In the genomic region with DNA sequence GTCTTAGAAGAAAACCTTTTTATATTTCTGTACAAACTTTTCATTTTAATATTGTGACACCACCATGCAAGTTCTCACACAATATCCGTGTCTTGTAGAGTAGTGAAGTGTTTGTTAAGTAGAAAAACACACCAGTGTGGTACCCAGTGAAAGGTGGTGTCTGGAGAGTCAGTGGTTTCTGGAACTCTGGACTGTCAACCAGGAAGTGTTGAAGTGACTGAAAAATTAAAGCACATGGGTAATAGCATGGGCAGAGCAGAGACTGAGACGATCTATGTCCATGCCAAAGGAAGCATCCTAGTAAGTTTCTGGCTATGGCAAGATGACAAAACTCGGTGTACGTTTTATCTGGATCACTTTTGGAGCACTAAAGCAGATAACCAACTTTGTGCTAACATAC, we compare ENCODE assay signal across 20 cellular contexts. TPM values are rescaled to one million over a fixed set of nuclear protein-coding genes. Genes with fewer than 3 reads are reported as not detected.
DNase-seq lines count a peak whose midpoint lies in the region; ATAC-seq, FAIRE-seq and TF ChIP-seq lines count a peak whose summit lies in the region.
"Had no signal": no experiment of that assay in that cellular context is flagged by ENCODE, and none has a peak within 500 bp of the region (broad histone marks: within the 10 kb centered on the region; RNA-seq: fewer than 3 reads in every experiment).

No MANE protein-coding gene starts in this region.

- no peaks in the 10 kb centered on the region for H3K27me3 Mint-ChIP-seq in activated CD4-positive, alpha-beta T cell treated with anti-CD3 and anti-CD28 coated beads, Interleukin-2, amount 10 ng/mL, durations not matched to agents 7 days and 5 days
- no peaks in the 10 kb centered on the region for H3K27me3 Mint-ChIP-seq in progenitor cell of endocrine pancreas
- H3K27me3 Mint-ChIP-seq: B cell had no signal

- intact Hi-C loops in K562 (cut with micrococcal nuclease), result no loop called here

- TF ChIP-seq CTCF in K562 (IDR thresholded peaks at IDR 0.05 in 2 of 3, conservative IDR thresholded peaks at IDR 0.05 in 1 of 3; ENCODE audit: insufficient read depth in 2 of 3, low read depth in 1 of 3, low read length in 3 of 3) (no peak), progenitor cell of endocrine pancreas (IDR thresholded peaks at IDR 0.05; ENCODE audit: unreplicated experiment) (no peak), smooth muscle cell (IDR thresholded peaks at IDR 0.05; ENCODE audit: borderline replicate concordance, insufficient read depth, poor library complexity, severe bottlenecking) (no peak)

- in situ Hi-C loops in K562 (cut with MboI), result no loop called here

- POLR2A ChIA-PET in activated CD4-positive, alpha-beta T cell treated with anti-CD3 and anti-CD28 coated beads, Interleukin-2, amount 10 ng/mL, durations not matched to agents 7 days and 5 days (lab: Charles Lee), result no interaction called here
- POLR2A ChIA-PET in K562 (lab: Yijun Ruan, JAX), result interaction anchor here (1.4 kb wide), 1 partner anchor 13 kb away, joined by 3 read pairs; no protein-coding TSS in a partner anchor

- no peaks in the 10 kb centered on the region for H3K9me3 ChIP-seq in K562 (replicated peaks; ENCODE audit: control insufficient read depth, insufficient read depth, low read depth, low read length)
- H3K9me3 ChIP-seq in smooth muscle cell (replicated peaks; ENCODE audit: low read depth), result no peaks in the 10 kb centered on the region
- H3K9me3 ChIP-seq: HAP-1 had no signal

- CTCF ChIA-PET in activated CD4-positive, alpha-beta T cell treated with anti-CD3 and anti-CD28 coated beads, Interleukin-2, amount 10 ng/mL, durations not matched to agents 7 days and 5 days (lab: Charles Lee), result interaction anchor here (0.8 to 1.2 kb wide), 2 partner anchors 15 to 23 kb away, joined by 3 read pairs; partner anchors contain the start of gene RAB9A
- CTCF ChIA-PET in K562 (lab: Yijun Ruan, JAX; ENCODE audit: low intra/inter-chr PET ratio), result no interaction called here

- FAIRE-seq in GM19239 (lab: Jason Lieb, UNC) (peak; percentile 91), K562 (lab: Jason Lieb, UNC) (peak; percentile 56)
- FAIRE-seq: GM18507 had no signal

- no peak overlapping the region for H3K4me3 Mint-ChIP-seq in activated CD4-positive, alpha-beta T cell treated with anti-CD3 and anti-CD28 coated beads, Interleukin-2, amount 10 ng/mL, durations not matched to agents 7 days and 5 days
- H3K4me3 Mint-ChIP-seq in progenitor cell of endocrine pancreas (ENCODE audit: low read depth), result no peak overlapping the region
- H3K4me3 Mint-ChIP-seq: B cell had no signal

- H4K20me1 ChIP-seq in K562 (replicated peaks; ENCODE audit: control insufficient read depth, insufficient read depth, low read length), result no peaks in the 10 kb centered on the region
- H4K20me1 ChIP-seq in smooth muscle cell (ENCODE audit: low read depth), result peaks cover 17% of the 10 kb centered on the region

- H3K36me3 Mint-ChIP-seq in activated CD4-positive, alpha-beta T cell treated with anti-CD3 and anti-CD28 coated beads, Interleukin-2, amount 10 ng/mL, durations not matched to agents 7 days and 5 days (ENCODE audit: low read depth), result peaks cover 32% of the 10 kb centered on the region
- H3K36me3 Mint-ChIP-seq in progenitor cell of endocrine pancreas (ENCODE audit: insufficient read depth), result peaks cover 20% of the 10 kb centered on the region

- H3K4me1 Mint-ChIP-seq in activated CD4-positive, alpha-beta T cell treated with anti-CD3 and anti-CD28 coated beads, Interleukin-2, amount 10 ng/mL, durations not matched to agents 7 days and 5 days, result peaks cover 3% of the 10 kb centered on the region
- no peaks in the 10 kb centered on the region for H3K4me1 Mint-ChIP-seq in progenitor cell of endocrine pancreas (ENCODE audit: low read depth)

- no peak for TF ChIP-seq RAD21 in K562 (CRISPR knock-in tag; conservative IDR thresholded peaks at IDR 0.05 in 1 of 2, IDR thresholded peaks at IDR 0.05 in 1 of 2)

- H3K4me1 ChIP-seq in K562 (replicated peaks in 1 of 2; ENCODE audit: control insufficient read depth in 2 of 2, insufficient read depth in 2 of 2, low read length in 2 of 2) (no peaks in the 10 kb centered on the region), smooth muscle cell (ENCODE audit: low read depth) (no peaks in the 10 kb centered on the region)

- no peak for DNase-seq in activated CD4-positive, alpha-beta T cell treated with anti-CD3 and anti-CD28 coated beads, Interleukin-2, amount 10 ng/mL, durations not matched to agents 7 days and 5 days
- DNase-seq in activated CD4-positive, alpha-beta T cell treated with anti-CD3 and anti-CD28 coated beads, Interleukin-2, amount 50 U/mL, for 1 hour, result no peak
- DNase-seq in GM19239 (ENCODE audit: insufficient read length, low spot score) (no peak), K562 (ENCODE audit: extremely low read depth in 1 of 4, low spot score in 3 of 4) (no peak), progenitor cell of endocrine pancreas (ENCODE audit: low spot score, unreplicated experiment) (no peak), smooth muscle cell (lab: John Stamatoyannopoulos, UW; ENCODE audit: unreplicated experiment) (no peak), SW 1271 (lab: John Stamatoyannopoulos, UW) (no peak)
- DNase-seq: GF-D8, GM23248, NCI-H1436, NCI-H2029, NCI-H526, PC-3, RPMI8226 had no signal

- H3K9ac ChIP-seq in K562 (ENCODE audit: insufficient read depth in 1 of 2, low read depth in 2 of 2, low read length in 2 of 2) (no peak overlapping the region), smooth muscle cell (ENCODE audit: low read depth) (no peak overlapping the region)
- H3K9ac ChIP-seq: GM23248 had no signal

- BruUV-seq in K562 (replicated peaks; lab: Mats Ljungman, UMichigan), result no TSS peak

- H3K27me3 ChIP-seq in K562 (ENCODE audit: control insufficient read depth in 2 of 2, insufficient read depth in 2 of 2, low read length in 2 of 2) (no peaks in the 10 kb centered on the region), smooth muscle cell (ENCODE audit: low read depth) (no peaks in the 10 kb centered on the region)

- H3K79me2 ChIP-seq in K562 (ENCODE audit: control insufficient read depth, insufficient read depth, low read length) (peaks cover 19% of the 10 kb centered on the region; the same call in 2 of the 3 replicates), smooth muscle cell (ENCODE audit: low read depth) (peaks cover 6% of the 10 kb centered on the region)

- ATAC-seq in K562 (peak; percentile 59), GM21576 (IDR thresholded peaks at IDR 0.05; ENCODE audit: unreplicated experiment) (no peak)
- ATAC-seq: PC-3 had no signal

- H2AFZ ChIP-seq in K562 (ENCODE audit: low read depth, low read length), result no peak overlapping the region
- H2AFZ ChIP-seq in smooth muscle cell (ENCODE audit: low read depth), result no peak overlapping the region
- H2AFZ ChIP-seq: GM23248 had no signal

- TF ChIP-seq EP300 in K562 (IDR thresholded peaks at IDR 0.05; ENCODE audit: low read length), result no peak

- peak overlapping the region; percentile 62 for H3K27ac Mint-ChIP-seq in activated CD4-positive, alpha-beta T cell treated with anti-CD3 and anti-CD28 coated beads, Interleukin-2, amount 10 ng/mL, durations not matched to agents 7 days and 5 days
- H3K27ac Mint-ChIP-seq in progenitor cell of endocrine pancreas, result peak overlapping the region; percentile 33
- H3K27ac Mint-ChIP-seq: B cell had no signal

- no peak overlapping the region for H3K27ac ChIP-seq in K562 (ENCODE audit: extremely low read depth, low read depth, low read length)
- H3K27ac ChIP-seq in smooth muscle cell (ENCODE audit: low read depth), result no peak overlapping the region
- H3K27ac ChIP-seq: 22Rv1, GM23248, HL-60 had no signal

- H3K36me3 ChIP-seq in K562 (ENCODE audit: control insufficient read depth, insufficient read depth, low read length) (peaks cover 66% of the 10 kb centered on the region), smooth muscle cell (ENCODE audit: low read depth) (peaks cover 6% of the 10 kb centered on the region)

- no peak overlapping the region for H3K4me2 ChIP-seq in K562 (ENCODE audit: insufficient read depth, low read length)
- no peak overlapping the region for H3K4me2 ChIP-seq in smooth muscle cell

- TF ChIP-seq POLR2A in K562 (conservative IDR thresholded peaks at IDR 0.05), result no peak

- H3K9me1 ChIP-seq in K562 (ENCODE audit: control insufficient read depth, insufficient read depth, low read length), result no peaks in the 10 kb centered on the region

- WGBS in K562 (ENCODE audit: insufficient coverage, low coverage, missing lambda C conversion rate), result 48% methylated on average over 4 of the region's 4 CpGs
- WGBS in smooth muscle cell (ENCODE audit: low lambda C conversion rate), result 70% methylated on average over 4 of the region's 4 CpGs

- H3K9me3 Mint-ChIP-seq in activated CD4-positive, alpha-beta T cell treated with anti-CD3 and anti-CD28 coated beads, Interleukin-2, amount 10 ng/mL, durations not matched to agents 7 days and 5 days, result no peaks in the 10 kb centered on the region
- peaks cover 13% of the 10 kb centered on the region for H3K9me3 Mint-ChIP-seq in progenitor cell of endocrine pancreas (ENCODE audit: low read depth)

- H3K4me3 ChIP-seq in K562 (no peak overlapping the region), smooth muscle cell (no peak overlapping the region)
- H3K4me3 ChIP-seq: GM23248, HAP-1 had no signal

- no peaks in the 10 kb centered on the region for H3F3A ChIP-seq in smooth muscle cell (ENCODE audit: low read depth)

RNA-seq across cellular contexts. Expression of gene RAB9A, which starts 22.2 kb away (rescaled TPM):
- 10 to 100 TPM in 1 of 2 experiments, 1 to 10 TPM in 1; 9.1 to 10.9 TPM for total RNA-seq in activated CD4-positive, alpha-beta T cell treated with anti-CD3 and anti-CD28 coated beads, Interleukin-2, amount 10 ng/mL, durations not matched to agents 7 days and 5 days
- 5.0 and 12.8 TPM in 2 replicates for total RNA-seq in K562 (2011; cell fraction: chromatin; rRNA removed; ENCODE audit: low replicate concordance)
- 2.5 and 5.3 TPM in 2 replicates for total RNA-seq in K562 (2011; cell fraction: nucleolus; rRNA removed)
- 6.5 and 10.2 TPM in 2 replicates for total RNA-seq in K562 (2011; cell fraction: nucleoplasm; rRNA removed)
- 13.5 and 17.3 TPM in 2 replicates for total RNA-seq in K562 (2014; rRNA removed)
- total RNA-seq in K562 (2014; rRNA removed; fragmentation: Illumina TruSeq; extraction: Trizol), result 19.0 and 19.7 TPM in 2 replicates
- 17.7 and 18.4 TPM in 2 replicates for total RNA-seq in K562 (2015; rRNA removed; fragmentation: Illumina TruSeq; extraction: Trizol)
- 17.8 and 18.3 TPM in 2 replicates for total RNA-seq in K562 (2021)
- 13.5 and 16.1 TPM in 2 replicates for polyA plus RNA-seq in K562 (2011; rRNA removed)
- polyA plus RNA-seq in K562 (2011; cell fraction: cytosol; rRNA removed), result 6.9 and 12.9 TPM in 2 replicates
- polyA plus RNA-seq in K562 (2011; cell fraction: nucleus; rRNA removed), result 5.0 and 8.8 TPM in 2 replicates
- 13.8 and 15.4 TPM in 2 replicates for polyA plus RNA-seq in K562 (2012)
- polyA plus RNA-seq in K562 (2014; fragmentation: Illumina TruSeq; extraction: Trizol), result 17.6 and 20.5 TPM in 2 replicates
- 10 to 100 TPM; 14.8 to 15.5 TPM for polyA plus RNA-seq in K562 (2014; fragmentation: Nextera tagmentation; extraction: Ambion mirVana)
- polyA plus RNA-seq in K562 (2014; rRNA removed), result 19.2 and 20.8 TPM in 2 replicates
- polyA minus RNA-seq in K562 (2011; rRNA and poly(A)+ RNA removed), result 12.5 and 18.7 TPM in 2 replicates
- 3.2 and 5.9 TPM in 2 replicates for polyA minus RNA-seq in K562 (2011; cell fraction: cytosol; rRNA and poly(A)+ RNA removed)
- polyA minus RNA-seq in K562 (2011; cell fraction: nucleus; rRNA and poly(A)+ RNA removed), result 2.8 and 3.9 TPM in 2 replicates
- total RNA-seq in progenitor cell of endocrine pancreas, result 17.6 and 20.5 TPM in 2 replicates
- total RNA-seq in smooth muscle cell, result 25.8 and 42.3 TPM in 2 replicates
- polyA plus RNA-seq in smooth muscle cell, result 22.1 and 31.5 TPM in 2 replicates

RNA-seq across cellular contexts. Expression of gene TRAPPC2, which starts 23.3 kb away (rescaled TPM):
- total RNA-seq in activated CD4-positive, alpha-beta T cell treated with anti-CD3 and anti-CD28 coated beads, Interleukin-2, amount 10 ng/mL, durations not matched to agents 7 days and 5 days, result 10 to 100 TPM; 20.2 to 22.2 TPM
- 34.3 and 60.2 TPM in 2 replicates for total RNA-seq in K562 (2011; cell fraction: chromatin; rRNA removed; ENCODE audit: low replicate concordance)
- total RNA-seq in K562 (2011; cell fraction: nucleolus; rRNA removed), result 23.8 and 24.1 TPM in 2 replicates
- 38.8 and 60.5 TPM in 2 replicates for total RNA-seq in K562 (2011; cell fraction: nucleoplasm; rRNA removed)
- total RNA-seq in K562 (2014; rRNA removed) (10.3 and 15.3 TPM in 2 replicates), K562 (2014; rRNA removed; fragmentation: Illumina TruSeq; extraction: Trizol) (26.1 and 31.1 TPM in 2 replicates), K562 (2015; rRNA removed; fragmentation: Illumina TruSeq; extraction: Trizol) (20.0 and 20.6 TPM in 2 replicates), K562 (2021) (15.6 and 18.6 TPM in 2 replicates), progenitor cell of endocrine pancreas (22.6 and 23.4 TPM in 2 replicates), smooth muscle cell (7.6 and 9.5 TPM in 2 replicates)
- polyA plus RNA-seq in K562 (2011; rRNA removed) (20.5 and 21.8 TPM in 2 replicates), K562 (2014; fragmentation: Illumina TruSeq; extraction: Trizol) (13.1 and 13.7 TPM in 2 replicates), K562 (2014; fragmentation: Nextera tagmentation; extraction: Ambion mirVana) (10 to 100 TPM; 18.0 to 30.6 TPM), K562 (2014; rRNA removed) (15.8 and 15.9 TPM in 2 replicates), smooth muscle cell (6.1 and 9.4 TPM in 2 replicates)
- polyA plus RNA-seq in K562 (2011; cell fraction: cytosol; rRNA removed), result 6.1 and 14.6 TPM in 2 replicates
- polyA plus RNA-seq in K562 (2011; cell fraction: nucleus; rRNA removed), result 17.4 and 17.5 TPM in 2 replicates
- 12.5 and 13.6 TPM in 2 replicates for polyA plus RNA-seq in K562 (2012)
- polyA minus RNA-seq in K562 (2011; rRNA and poly(A)+ RNA removed), result 13.3 and 17.2 TPM in 2 replicates
- 13.4 and 14.0 TPM in 2 replicates for polyA minus RNA-seq in K562 (2011; cell fraction: cytosol; rRNA and poly(A)+ RNA removed)
- polyA minus RNA-seq in K562 (2011; cell fraction: nucleus; rRNA and poly(A)+ RNA removed), result 9.6 and 18.8 TPM in 2 replicates

RNA-seq across cellular contexts. Expression of gene OFD1, which starts 23.4 kb away (rescaled TPM):
- 10 to 100 TPM; 32.5 to 35.0 TPM for total RNA-seq in activated CD4-positive, alpha-beta T cell treated with anti-CD3 and anti-CD28 coated beads, Interleukin-2, amount 10 ng/mL, durations not matched to agents 7 days and 5 days
- 29.4 and 85.0 TPM in 2 replicates for total RNA-seq in K562 (2011; cell fraction: chromatin; rRNA removed; ENCODE audit: low replicate concordance)
- total RNA-seq in K562 (2011; cell fraction: nucleolus; rRNA removed), result 26.2 and 28.7 TPM in 2 replicates
- total RNA-seq in K562 (2011; cell fraction: nucleoplasm; rRNA removed), result 27.1 and 29.2 TPM in 2 replicates
- 20.9 and 24.7 TPM in 2 replicates for total RNA-seq in K562 (2014; rRNA removed)
- total RNA-seq in K562 (2014; rRNA removed; fragmentation: Illumina TruSeq; extraction: Trizol), result 33.3 and 38.8 TPM in 2 replicates
- 31.3 and 33.9 TPM in 2 replicates for total RNA-seq in K562 (2015; rRNA removed; fragmentation: Illumina TruSeq; extraction: Trizol)
- 26.0 and 26.1 TPM in 2 replicates for total RNA-seq in K562 (2021)
- polyA plus RNA-seq in K562 (2011; rRNA removed), result 28.2 and 30.2 TPM in 2 replicates
- polyA plus RNA-seq in K562 (2011; cell fraction: cytosol; rRNA removed), result 8.4 and 11.1 TPM in 2 replicates
- polyA plus RNA-seq in K562 (2011; cell fraction: nucleus; rRNA removed), result 75.5 and 89.4 TPM in 2 replicates
- 20.2 and 23.8 TPM in 2 replicates for polyA plus RNA-seq in K562 (2012)
- 23.4 and 30.1 TPM in 2 replicates for polyA plus RNA-seq in K562 (2014; fragmentation: Illumina TruSeq; extraction: Trizol)
- 10 to 100 TPM; 22.0 to 49.1 TPM for polyA plus RNA-seq in K562 (2014; fragmentation: Nextera tagmentation; extraction: Ambion mirVana)
- 27.7 and 39.2 TPM in 2 replicates for polyA plus RNA-seq in K562 (2014; rRNA removed)
- 18.3 and 22.4 TPM in 2 replicates for polyA minus RNA-seq in K562 (2011; rRNA and poly(A)+ RNA removed)
- polyA minus RNA-seq in K562 (2011; cell fraction: cytosol; rRNA and poly(A)+ RNA removed), result 6.8 and 8.9 TPM in 2 replicates
- 45.1 and 70.2 TPM in 2 replicates for polyA minus RNA-seq in K562 (2011; cell fraction: nucleus; rRNA and poly(A)+ RNA removed)
- 58.5 and 65.4 TPM in 2 replicates for total RNA-seq in progenitor cell of endocrine pancreas
- 14.4 and 17.6 TPM in 2 replicates for total RNA-seq in smooth muscle cell
- 12.5 and 23.0 TPM in 2 replicates for polyA plus RNA-seq in smooth muscle cell

RNA-seq across cellular contexts. Expression of gene TCEANC, which starts 58.2 kb away (rescaled TPM):
- total RNA-seq in activated CD4-positive, alpha-beta T cell treated with anti-CD3 and anti-CD28 coated beads, Interleukin-2, amount 10 ng/mL, durations not matched to agents 7 days and 5 days, result 1 to 10 TPM; 6.9 to 8.3 TPM
- total RNA-seq in K562 (2011; cell fraction: chromatin; rRNA removed; ENCODE audit: low replicate concordance), result 3.6 and 6.2 TPM in 2 replicates
- total RNA-seq in K562 (2011; cell fraction: nucleolus; rRNA removed), result 2.2 and 2.9 TPM in 2 replicates
- total RNA-seq in K562 (2011; cell fraction: nucleoplasm; rRNA removed), result 3.7 and 5.6 TPM in 2 replicates
- total RNA-seq in K562 (2014; rRNA removed) (0.98 and 1.2 TPM in 2 replicates), K562 (2014; rRNA removed; fragmentation: Illumina TruSeq; extraction: Trizol) (2.2 and 2.4 TPM in 2 replicates), K562 (2015; rRNA removed; fragmentation: Illumina TruSeq; extraction: Trizol) (2.0 and 2.2 TPM in 2 replicates), K562 (2021) (1.5 and 1.9 TPM in 2 replicates), progenitor cell of endocrine pancreas (3.0 and 4.1 TPM in 2 replicates), smooth muscle cell (2.5 and 2.6 TPM in 2 replicates)
- polyA plus RNA-seq in K562 (2011; rRNA removed) (2.5 and 2.8 TPM in 2 replicates), K562 (2014; fragmentation: Illumina TruSeq; extraction: Trizol) (1.7 and 2.0 TPM in 2 replicates), K562 (2014; fragmentation: Nextera tagmentation; extraction: Ambion mirVana) (1 to 10 TPM; 2.0 to 2.3 TPM), K562 (2014; rRNA removed) (1.6 and 1.7 TPM in 2 replicates), smooth muscle cell (1.2 and 1.9 TPM in 2 replicates)
- 0.48 and 0.88 TPM in 2 replicates for polyA plus RNA-seq in K562 (2011; cell fraction: cytosol; rRNA removed)
- 1.5 and 3.1 TPM in 2 replicates for polyA plus RNA-seq in K562 (2011; cell fraction: nucleus; rRNA removed)
- polyA plus RNA-seq in K562 (2012), result 0.91 and 1.6 TPM in 2 replicates
- 3.5 and 7.0 TPM in 2 replicates for polyA minus RNA-seq in K562 (2011; rRNA and poly(A)+ RNA removed)
- polyA minus RNA-seq in K562 (2011; cell fraction: cytosol; rRNA and poly(A)+ RNA removed), result 0.91 and 1.0 TPM in 2 replicates
- 0.94 and 4.8 TPM in 2 replicates for polyA minus RNA-seq in K562 (2011; cell fraction: nucleus; rRNA and poly(A)+ RNA removed)
